ENCODE assay signal across 18 cellular contexts in genomic region chr5:156589859-156590216, GRCh38.
"Had no signal": no experiment of that assay in that cellular context is flagged by ENCODE, and none has a peak within 500 bp of the region (broad histone marks: within the 10 kb centered on the region; RNA-seq: fewer than 3 reads in every experiment).

No MANE protein-coding gene starts in this region.

- H3K36me3 Mint-ChIP-seq: activated naive CD8-positive, alpha-beta T cell treated with anti-CD3 and anti-CD28 coated beads, Interleukin-2, amount 10 ng/mL, durations not matched to agents 7 days and 5 days had no signal

- H3K27ac ChIP-seq: prostate gland, right lobe of liver, SJSA1 had no signal

- H3K27ac Mint-ChIP-seq: activated CD4-positive, alpha-beta T cell treated with anti-CD3 and anti-CD28 coated beads, Interleukin-2, amount 10 ng/mL, durations not matched to agents 24 days and 14 days; activated CD8-positive, alpha-beta T cell treated with anti-CD3 and anti-CD28 coated beads, Interleukin-2, amount 10 ng/mL, durations not matched to agents 7 days and 5 days; activated naive CD8-positive, alpha-beta T cell treated with anti-CD3 and anti-CD28 coated beads, Interleukin-2, amount 10 ng/mL, durations not matched to agents 7 days and 5 days; activated T-cell treated with anti-CD3 and anti-CD28 coated beads, Interleukin-2, amount 50 U/mL, for 72 hours; natural killer cell treated with Interleukin-12 subunit alpha and Interleukin-12 subunit beta and Interleukin-15 and Interleukin-18, amount 100 ng/mL, for 72 hours; stimulated activated naive CD8-positive, alpha-beta T cell treated with anti-CD3 and anti-CD28 coated beads, Interleukin-15, amount 100 ng/mL, for 72 hours; T-helper 2 cell treated with Interferon-gamma antibody and Interleukin-4, amounts not matched to agents 5 μg/mL and 100 μg/mL, for 36 hours had no signal

- DNase-seq: activated CD4-positive, alpha-beta T cell treated with anti-CD3 and anti-CD28 coated beads, Interleukin-2, amount 10 ng/mL, durations not matched to agents 24 days and 14 days; activated CD4-positive, CD25-positive, alpha-beta regulatory T cell; activated CD8-positive, alpha-beta memory T cell treated with anti-CD3 and anti-CD28 coated beads, Interleukin-2, amount 50 U/mL, for 4 hours; activated CD8-positive, alpha-beta T cell treated with anti-CD3 and anti-CD28 coated beads, Interleukin-2, amount 10 ng/mL, durations not matched to agents 7 days and 5 days; activated naive CD4-positive, alpha-beta T cell; activated naive CD8-positive, alpha-beta T cell treated with anti-CD3 and anti-CD28 coated beads, Interleukin-2, amount 10 ng/mL, durations not matched to agents 7 days and 5 days; activated T-cell treated with anti-CD3 and anti-CD28 coated beads, Interleukin-2, amount 50 U/mL, for 72 hours; aorta; mammary epithelial cell; occipital lobe; right lobe of liver; stimulated activated naive CD8-positive, alpha-beta T cell treated with anti-CD3 and anti-CD28 coated beads, Interleukin-15, amount 100 ng/mL, for 72 hours; SW 1271 had no signal

- H3K4me3 Mint-ChIP-seq: activated CD4-positive, alpha-beta T cell treated with anti-CD3 and anti-CD28 coated beads, Interleukin-2, amount 10 ng/mL, durations not matched to agents 24 days and 14 days; activated CD8-positive, alpha-beta T cell treated with anti-CD3 and anti-CD28 coated beads, Interleukin-2, amount 10 ng/mL, durations not matched to agents 7 days and 5 days; activated naive CD8-positive, alpha-beta T cell treated with anti-CD3 and anti-CD28 coated beads, Interleukin-2, amount 10 ng/mL, durations not matched to agents 7 days and 5 days; activated T-cell treated with anti-CD3 and anti-CD28 coated beads, Interleukin-2, amount 50 U/mL, for 72 hours; natural killer cell treated with Interleukin-12 subunit alpha and Interleukin-12 subunit beta and Interleukin-15 and Interleukin-18, amount 100 ng/mL, for 72 hours; stimulated activated naive CD8-positive, alpha-beta T cell treated with anti-CD3 and anti-CD28 coated beads, Interleukin-15, amount 100 ng/mL, for 72 hours; T-helper 2 cell treated with Interferon-gamma antibody and Interleukin-4, amounts not matched to agents 5 μg/mL and 100 μg/mL, for 36 hours had no signal

- ATAC-seq: activated CD8-positive, alpha-beta T cell treated with anti-CD3 and anti-CD28 coated beads, Interleukin-2, amount 10 ng/mL, durations not matched to agents 7 days and 5 days; activated T-cell treated with anti-CD3 and anti-CD28 coated beads, Interleukin-2, amount 50 U/mL, for 72 hours; left lobe of liver; natural killer cell treated with Interleukin-12 subunit alpha and Interleukin-12 subunit beta and Interleukin-15 and Interleukin-18, amount 100 ng/mL, for 72 hours; right lobe of liver; stimulated activated naive CD8-positive, alpha-beta T cell treated with anti-CD3 and anti-CD28 coated beads, Interleukin-15, amount 100 ng/mL, for 72 hours had no signal

- H3K9me3 Mint-ChIP-seq: activated CD4-positive, alpha-beta T cell treated with anti-CD3 and anti-CD28 coated beads, Interleukin-2, amount 10 ng/mL, durations not matched to agents 24 days and 14 days; activated naive CD8-positive, alpha-beta T cell treated with anti-CD3 and anti-CD28 coated beads, Interleukin-2, amount 10 ng/mL, durations not matched to agents 7 days and 5 days; activated T-cell treated with anti-CD3 and anti-CD28 coated beads, Interleukin-2, amount 50 U/mL, for 72 hours; natural killer cell treated with Interleukin-12 subunit alpha and Interleukin-12 subunit beta and Interleukin-15 and Interleukin-18, amount 100 ng/mL, for 72 hours; stimulated activated naive CD8-positive, alpha-beta T cell treated with anti-CD3 and anti-CD28 coated beads, Interleukin-15, amount 100 ng/mL, for 72 hours; T-helper 2 cell treated with Interferon-gamma antibody and Interleukin-4, amounts not matched to agents 5 μg/mL and 100 μg/mL, for 36 hours had no signal

- H3K4me1 Mint-ChIP-seq: activated CD4-positive, alpha-beta T cell treated with anti-CD3 and anti-CD28 coated beads, Interleukin-2, amount 10 ng/mL, durations not matched to agents 24 days and 14 days; activated naive CD8-positive, alpha-beta T cell treated with anti-CD3 and anti-CD28 coated beads, Interleukin-2, amount 10 ng/mL, durations not matched to agents 7 days and 5 days; stimulated activated naive CD8-positive, alpha-beta T cell treated with anti-CD3 and anti-CD28 coated beads, Interleukin-15, amount 100 ng/mL, for 72 hours had no signal
